ENCODE assay signal across 6 cellular contexts in genomic region chr5:34377671-34378070, GRCh38.
DNase-seq lines count a peak whose midpoint lies in the region; FAIRE-seq and TF ChIP-seq lines count a peak whose summit lies in the region.
"Not testable (repeated sequence)": the region's sequence is repeated elsewhere in the genome, so short reads cannot be mapped to it uniquely, and the experiment has no call there.

No MANE protein-coding gene starts in this region.

- H3K27me3 Mint-ChIP-seq in astrocyte (ENCODE audit: low read depth, unreplicated experiment) = not testable (repeated sequence)

- H3K9ac ChIP-seq in astrocyte (ENCODE audit: low read length) = not testable (repeated sequence)
- H3K9ac ChIP-seq in skeletal muscle satellite cell (ENCODE audit: low read depth, low read length) = peak overlapping the region; percentile 35

- H3K27ac Mint-ChIP-seq in astrocyte (ENCODE audit: unreplicated experiment) = not testable (repeated sequence)

- H3K4me1 Mint-ChIP-seq in astrocyte (ENCODE audit: low read depth, unreplicated experiment) = not testable (repeated sequence)

- H3K27ac ChIP-seq in astrocyte (ENCODE audit: low read depth, low read length) = not testable (repeated sequence)

- peak; percentile 69 for FAIRE-seq in astrocyte (lab: Jason Lieb, UNC)

- not testable (repeated sequence) for H2AFZ ChIP-seq in astrocyte (ENCODE audit: low read depth, low read length)

- not testable (repeated sequence) for H3K4me3 Mint-ChIP-seq in astrocyte (ENCODE audit: unreplicated experiment)

- peak; percentile 43 for DNase-seq in EL
- peak; percentile 64 for DNase-seq in HCEC 1CT
- DNase-seq in LHCN-M2 (ENCODE audit: low read depth) = peak; percentile 21
- peak; percentile 2 for DNase-seq in astrocyte (ENCODE audit: low read depth)
- peak; percentile 2 for DNase-seq in fibroblast of the aortic adventitia (ENCODE audit: low read depth)

- not testable (repeated sequence) for H3K36me3 Mint-ChIP-seq in astrocyte (ENCODE audit: low read depth, unreplicated experiment)

- not testable (repeated sequence) for H4K20me1 ChIP-seq in astrocyte (ENCODE audit: insufficient read depth, low read length)

- not testable (repeated sequence) for H3K79me2 ChIP-seq in astrocyte (ENCODE audit: insufficient read depth, low read length)

- H3K27me3 ChIP-seq in astrocyte (ENCODE audit: insufficient read depth, low read length); skeletal muscle satellite cell (ENCODE audit: control insufficient read depth, insufficient read depth, low read length): not testable (repeated sequence)

- TF ChIP-seq CTCF in astrocyte (IDR thresholded peaks at IDR 0.05; ENCODE audit: insufficient read depth, low read depth, low read length); fibroblast of the aortic adventitia (IDR thresholded peaks at IDR 0.05; ENCODE audit: insufficient read depth, low read length): not testable (repeated sequence)

- H3K4me2 ChIP-seq in astrocyte (ENCODE audit: low read length); skeletal muscle satellite cell (ENCODE audit: low read length): not testable (repeated sequence)

- not testable (repeated sequence) for H3K9me3 Mint-ChIP-seq in astrocyte (ENCODE audit: unreplicated experiment)

- H3K4me1 ChIP-seq in astrocyte (ENCODE audit: insufficient read depth, low read length); skeletal muscle satellite cell (ENCODE audit: control insufficient read depth, insufficient read depth, low read length): not testable (repeated sequence)

- not testable (repeated sequence) for H3K36me3 ChIP-seq in astrocyte (ENCODE audit: insufficient read depth, low read length); skeletal muscle satellite cell (ENCODE audit: insufficient read depth, low read length)

- H3K9me3 ChIP-seq in astrocyte (ENCODE audit: insufficient read depth, low read depth, low read length); skeletal muscle satellite cell (replicated peaks; ENCODE audit: low read length): not testable (repeated sequence)

- H3K4me3 ChIP-seq in astrocyte (ENCODE audit: insufficient read depth, low read depth, low read length); fibroblast of the aortic adventitia (ENCODE audit: low read depth, low read length); skeletal muscle satellite cell (ENCODE audit: low read length): not testable (repeated sequence)

Comparison
In these comparisons a context has a peak if more than half of its experiments do, and no peak if none do; other contexts are left out.
1. DNase-seq: peak in every context shown above with its lines; median percentile 64 in HCEC 1CT; 43 in EL; 21 in LHCN-M2; 2 in astrocyte; 2 in fibroblast of the aortic adventitia.